ENCODE assay signal across 21 cellular contexts in genomic region chr11:45336136-45336535, GRCh38. TPM values are rescaled to one million over a fixed set of nuclear protein-coding genes. Genes with fewer than 3 reads are reported as not detected.
"Had no signal": no experiment of that assay in that cellular context is flagged by ENCODE, and none has a peak within 500 bp of the region (broad histone marks: within the 10 kb centered on the region; RNA-seq: fewer than 3 reads in every experiment).

No MANE protein-coding gene starts in this region.

- H3K4me1 ChIP-seq: parathyroid adenoma had no signal

- ATAC-seq: body of pancreas; left cardiac atrium; naive thymus-derived CD4-positive, alpha-beta T cell; sciatic nerve had no signal

- H3K27me3 ChIP-seq: body of pancreas, hepatocyte, stomach, upper lobe of left lung had no signal

- H3K36me3 ChIP-seq: neutrophil, stomach, upper lobe of left lung had no signal

- H3K36me3 Mint-ChIP-seq: activated naive CD8-positive, alpha-beta T cell treated with anti-CD3 and anti-CD28 coated beads, Interleukin-2, amount 10 ng/mL, durations not matched to agents 7 days and 5 days; naive thymus-derived CD4-positive, alpha-beta T cell had no signal

- FAIRE-seq: islet of Langerhans had no signal

- H3K9me3 ChIP-seq: body of pancreas, neutrophil, stomach, upper lobe of left lung had no signal

- H3K9ac ChIP-seq: parathyroid adenoma had no signal

- DNase-seq: activated CD4-positive, alpha-beta T cell treated with anti-CD3 and anti-CD28 coated beads, Interleukin-2, amount 50 U/mL, for 48 hours; activated naive CD4-positive, alpha-beta T cell treated with Interleukin-2 at 50 U/mL for 16 hours; activated naive CD8-positive, alpha-beta T cell treated with anti-CD3 and anti-CD28 coated beads, Interleukin-2, amount 10 ng/mL, durations not matched to agents 7 days and 5 days; activated T-cell treated with anti-CD3 and anti-CD28 coated beads, Interleukin-2, amount 50 U/mL, for 24 hours; body of pancreas; dermis blood vessel endothelial cell; effector memory CD4-positive, alpha-beta T cell; foreskin fibroblast; left cardiac atrium; naive thymus-derived CD4-positive, alpha-beta T cell; stimulated activated CD4-positive, alpha-beta T cell treated with anti-CD3 and anti-CD28 coated beads, Interleukin-4, amount 100 ng/mL, for 1 hour; stomach; upper lobe of left lung had no signal

- H3K27ac Mint-ChIP-seq: activated naive CD8-positive, alpha-beta T cell treated with anti-CD3 and anti-CD28 coated beads, Interleukin-2, amount 10 ng/mL, durations not matched to agents 7 days and 5 days; activated T-cell treated with anti-CD3 and anti-CD28 coated beads, Interleukin-2, amount 50 U/mL, for 24 hours; activated T-helper 2 cell treated with anti-CD3 and anti-CD28 coated beads, Interferon-gamma antibody, Interleukin-2, Interleukin-4, amounts not matched to agents 10 μg/mL and 5 μg/mL and 100 μg/mL, durations not matched to agents 14 hours and 24 hours and 36 hours; naive thymus-derived CD4-positive, alpha-beta T cell had no signal

- H3K9me3 Mint-ChIP-seq: activated naive CD8-positive, alpha-beta T cell treated with anti-CD3 and anti-CD28 coated beads, Interleukin-2, amount 10 ng/mL, durations not matched to agents 7 days and 5 days; activated T-cell treated with anti-CD3 and anti-CD28 coated beads, Interleukin-2, amount 50 U/mL, for 24 hours; activated T-helper 2 cell treated with anti-CD3 and anti-CD28 coated beads, Interferon-gamma antibody, Interleukin-2, Interleukin-4, amounts not matched to agents 10 μg/mL and 5 μg/mL and 100 μg/mL, durations not matched to agents 14 hours and 24 hours and 36 hours had no signal

- H2AFZ ChIP-seq: hepatocyte, parathyroid adenoma had no signal

- H3K4me3 ChIP-seq: body of pancreas, hepatocyte, smooth muscle cell, stomach, upper lobe of left lung had no signal

- H3K79me2 ChIP-seq: hepatocyte, parathyroid adenoma had no signal

- H3K4me2 ChIP-seq: hepatocyte, smooth muscle cell had no signal

- H3K27ac ChIP-seq: body of pancreas, hepatocyte, neutrophil, parathyroid adenoma, stomach, upper lobe of left lung had no signal

- H3K4me3 Mint-ChIP-seq: activated naive CD8-positive, alpha-beta T cell treated with anti-CD3 and anti-CD28 coated beads, Interleukin-2, amount 10 ng/mL, durations not matched to agents 7 days and 5 days; activated T-cell treated with anti-CD3 and anti-CD28 coated beads, Interleukin-2, amount 50 U/mL, for 24 hours; naive thymus-derived CD4-positive, alpha-beta T cell had no signal

RNA-seq across cellular contexts. Expression of gene SYT13, which starts 50.0 kb away (rescaled TPM):
- total RNA-seq: activated naive CD8-positive, alpha-beta T cell treated with anti-CD3 and anti-CD28 coated beads, Interleukin-2, amount 10 ng/mL, durations not matched to agents 7 days and 5 days; activated T-helper 2 cell treated with anti-CD3 and anti-CD28 coated beads, Interferon-gamma antibody, Interleukin-2, Interleukin-4, amounts not matched to agents 10 μg/mL and 5 μg/mL and 100 μg/mL, durations not matched to agents 14 hours and 24 hours and 36 hours; dermis blood vessel endothelial cell; naive thymus-derived CD4-positive, alpha-beta T cell; sciatic nerve; T-helper 2 cell treated with Interferon-gamma antibody and Interleukin-4, amounts not matched to agents 100 ng/mL and 5 ng/mL, for 36 hours had no signal
- polyA plus RNA-seq: naive thymus-derived CD4-positive, alpha-beta T cell had no signal
